In the genomic region with DNA sequence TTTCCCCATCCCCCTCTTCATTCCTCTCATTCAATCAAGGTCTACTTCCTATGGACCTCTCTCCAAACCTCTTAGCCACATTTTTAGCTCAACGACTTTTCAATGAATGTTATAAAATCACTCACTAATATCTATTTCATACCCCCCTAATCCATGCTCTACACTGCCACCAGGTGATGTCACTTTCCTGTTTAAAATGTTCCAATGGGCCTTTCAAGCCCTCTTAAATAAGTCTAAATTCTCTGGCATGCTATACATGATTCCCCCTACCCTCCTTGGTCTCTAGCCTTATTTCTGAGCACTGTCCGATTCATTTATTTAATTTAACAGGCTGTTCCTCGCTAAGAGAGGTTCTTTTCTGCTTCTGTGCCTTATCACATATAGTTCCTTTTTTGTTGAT, we compare ENCODE assay signal across 16 cellular contexts. TPM values are rescaled to one million over a fixed set of nuclear protein-coding genes. Genes with fewer than 3 reads are reported as not detected.
DNase-seq lines count a peak whose midpoint lies in the region; ATAC-seq and TF ChIP-seq lines count a peak whose summit lies in the region.
"Had no signal": no experiment of that assay in that cellular context is flagged by ENCODE, and none has a peak within 500 bp of the region (broad histone marks: within the 10 kb centered on the region; RNA-seq: fewer than 3 reads in every experiment).

No MANE protein-coding gene starts in this region.

- H3K9me3 Mint-ChIP-seq in activated T-cell treated with anti-CD3 and anti-CD28 coated beads, Interleukin-2, amount 50 U/mL, for 72 hours = no peaks in the 10 kb centered on the region
- H3K9me3 Mint-ChIP-seq in stimulated activated naive B cell treated with anti-CD40 and anti-IgM and Interleukin-4, amounts not matched to agents 10 μg/mL and 1 μg/mL and 100 μg/mL, for 72 hours = peaks cover 0 to 1% of the 10 kb centered on the region in 2 donors

- H3K4me1 Mint-ChIP-seq in activated T-cell treated with anti-CD3 and anti-CD28 coated beads, Interleukin-2, amount 50 U/mL, for 72 hours (ENCODE audit: low read depth) = peaks cover 58% of the 10 kb centered on the region
- peaks cover 34 to 84% of the 10 kb centered on the region in 2 donors for H3K4me1 Mint-ChIP-seq in stimulated activated naive B cell treated with anti-CD40 and anti-IgM and Interleukin-4, amounts not matched to agents 10 μg/mL and 1 μg/mL and 100 μg/mL, for 72 hours

- in situ Hi-C loops in astrocyte of the spinal cord (cut with HindIII; ENCODE audit: low sequenced_read_pairs) = no loop called here

- peak overlapping the region; percentile 30 to 49 for H3K4me3 Mint-ChIP-seq in activated T-cell treated with anti-CD3 and anti-CD28 coated beads, Interleukin-2, amount 50 U/mL, for 72 hours
- peak overlapping the region in 1 of 2 donors; percentile 3 for H3K4me3 Mint-ChIP-seq in stimulated activated naive B cell treated with anti-CD40 and anti-IgM and Interleukin-4, amounts not matched to agents 10 μg/mL and 1 μg/mL and 100 μg/mL, for 72 hours

- peak overlapping the region; percentile 57 for H3K4me3 ChIP-seq in Jurkat, Clone E6-1 (ENCODE audit: low read length)
- H3K4me3 ChIP-seq in astrocyte of the spinal cord (ENCODE audit: low read depth, low read length) = no peak overlapping the region
- H3K4me3 ChIP-seq: vagina had no signal

- H3K36me3 Mint-ChIP-seq in activated T-cell treated with anti-CD3 and anti-CD28 coated beads, Interleukin-2, amount 50 U/mL, for 72 hours (ENCODE audit: insufficient read depth in 2 of 2) = peaks cover 1 to 6% of the 10 kb centered on the region in 2 donors
- H3K36me3 Mint-ChIP-seq in stimulated activated naive B cell treated with anti-CD40 and anti-IgM and Interleukin-4, amounts not matched to agents 10 μg/mL and 1 μg/mL and 100 μg/mL, for 72 hours = peaks cover 5 to 16% of the 10 kb centered on the region in 2 donors

- TF ChIP-seq CTCF in astrocyte of the spinal cord (IDR thresholded peaks at IDR 0.05; ENCODE audit: low read depth, low read length) = peak; percentile 5

- peak overlapping the region; percentile 9 for H3K27ac Mint-ChIP-seq in activated T-cell treated with anti-CD3 and anti-CD28 coated beads, Interleukin-2, amount 50 U/mL, for 72 hours
- H3K27ac Mint-ChIP-seq in stimulated activated naive B cell treated with anti-CD40 and anti-IgM and Interleukin-4, amounts not matched to agents 10 μg/mL and 1 μg/mL and 100 μg/mL, for 72 hours = peak overlapping the region; percentile 31

- no peak for DNase-seq in activated T-cell treated with anti-CD3 and anti-CD28 coated beads, Interleukin-2, amount 50 U/mL, for 72 hours
- no peak for DNase-seq in activated T-cell treated with anti-CD3 and anti-CD28 coated beads for 4 hours
- DNase-seq in Jurkat, Clone E6-1 (ENCODE audit: low read depth, low spot score) = peak; percentile 63
- no peak for DNase-seq in astrocyte of the spinal cord (ENCODE audit: low read depth, low spot score)
- DNase-seq in stimulated activated naive B cell treated with anti-CD40 and anti-IgM and Interleukin-4, amounts not matched to agents 10 μg/mL and 1 μg/mL and 100 μg/mL, for 72 hours = no peak
- no peak for DNase-seq in pons (ENCODE audit: low spot score)
- no peak for DNase-seq in stimulated activated CD4-positive, alpha-beta T cell treated with anti-CD3 and anti-CD28 coated beads, Interleukin-2, amount 100 ng/mL, for 48 hours
- DNase-seq: activated CD4-positive, alpha-beta T cell treated with anti-CD3 and anti-CD28 coated beads, Interleukin-2, amount 50 U/mL, for 4 hours; caudate nucleus; NCI-H1417 treated with DMSO at 0.1 percent for 48 hours; NCI-H510A; stimulated activated CD4-positive, alpha-beta T cell treated with anti-CD3 and anti-CD28 coated beads, Interleukin-1b, Interleukin-23, amount 100 ng/mL, for 48 hours had no signal

- H3K27me3 Mint-ChIP-seq in activated T-cell treated with anti-CD3 and anti-CD28 coated beads, Interleukin-2, amount 50 U/mL, for 72 hours (ENCODE audit: low read depth) = no peaks in the 10 kb centered on the region
- no peaks in the 10 kb centered on the region for H3K27me3 Mint-ChIP-seq in stimulated activated naive B cell treated with anti-CD40 and anti-IgM and Interleukin-4, amounts not matched to agents 10 μg/mL and 1 μg/mL and 100 μg/mL, for 72 hours

- no peak for ATAC-seq in activated T-cell treated with anti-CD3 and anti-CD28 coated beads, Interleukin-2, amount 50 U/mL, for 72 hours (replicated peaks in 1 of 2)
- peak in 1 of 2 donors; percentile 8 for ATAC-seq in stimulated activated naive B cell treated with anti-CD40 and anti-IgM and Interleukin-4, amounts not matched to agents 10 μg/mL and 1 μg/mL and 100 μg/mL, for 72 hours (replicated peaks)
- ATAC-seq in GM19397 (IDR thresholded peaks at IDR 0.05; ENCODE audit: unreplicated experiment) = no peak
- ATAC-seq: HCT116, Panc1 had no signal

RNA-seq across cellular contexts. Expression of gene ABHD17B, which starts 9.3 kb away (rescaled TPM):
- 10 to 100 TPM; 15.4 to 16.2 TPM for total RNA-seq in activated T-cell treated with anti-CD3 and anti-CD28 coated beads, Interleukin-2, amount 50 U/mL, for 72 hours
- 26.5 TPM for polyA plus RNA-seq in Jurkat, Clone E6-1 (2012; ENCODE audit: insufficient read depth, insufficient read length)

RNA-seq across cellular contexts. Expression of gene C9orf85, which starts 9.7 kb away (rescaled TPM):
- 10 to 100 TPM; 13.5 to 14.1 TPM for total RNA-seq in activated T-cell treated with anti-CD3 and anti-CD28 coated beads, Interleukin-2, amount 50 U/mL, for 72 hours
- 9.8 TPM for polyA plus RNA-seq in Jurkat, Clone E6-1 (2012; ENCODE audit: insufficient read depth, insufficient read length)
